ENCODE assay signal across 24 cellular contexts in genomic region chr2:176814274-176814673, GRCh38.
DNase-seq lines count a peak whose midpoint lies in the region; ATAC-seq, FAIRE-seq and TF ChIP-seq lines count a peak whose summit lies in the region.
"Had no signal": no experiment of that assay in that cellular context is flagged by ENCODE, and none has a peak within 500 bp of the region (broad histone marks: within the 10 kb centered on the region; RNA-seq: fewer than 3 reads in every experiment).

No MANE protein-coding gene starts in this region.

- no peak for FAIRE-seq in pancreas (lab: Jason Lieb, UNC)

- POLR2A ChIA-PET in PC-3 (lab: Charles Lee; ENCODE audit: unreplicated experiment): no interaction called here

- H2AFZ ChIP-seq in DND-41 (ENCODE audit: low read depth, low read length) (no peak overlapping the region), Karpas-422 (ENCODE audit: low read length) (peak overlapping the region; percentile 24; the same call in 1 of the 2 replicates), PC-3 (ENCODE audit: low read length) (no peak overlapping the region)
- H2AFZ ChIP-seq: neural progenitor cell had no signal

- no peaks in the 10 kb centered on the region for H3K9me2 ChIP-seq in Karpas-422 (replicated peaks; ENCODE audit: insufficient read depth, low read length)
- H3K9me2 ChIP-seq in PC-3 (replicated peaks; ENCODE audit: low read length): 0 out of 2 replicates have a peak, but pooled peaks cover under 1% of the 10 kb centered on the region

- H3K4me3 ChIP-seq in DND-41 (ENCODE audit: low read depth in 1 of 2, low read length in 2 of 2) (no peak overlapping the region), Karpas-422 (ENCODE audit: low read length) (no peak overlapping the region), PC-3 (ENCODE audit: low read length) (peak overlapping the region; percentile 32; the same call in 1 of the 2 replicates), pancreas (no peak overlapping the region)
- H3K4me3 ChIP-seq: coronary artery, K562, neural progenitor cell, sigmoid colon had no signal

- H3K79me2 ChIP-seq in DND-41 (ENCODE audit: insufficient read depth, low read length) (no peaks in the 10 kb centered on the region), Karpas-422 (ENCODE audit: low read length) (no peaks in the 10 kb centered on the region), PC-3 (ENCODE audit: low read length) (no peaks in the 10 kb centered on the region)

- 2 to 4% methylated on average over 1 of the region's 1 CpG for WGBS in pancreas, 2 donors

- TF ChIP-seq CTCF in DND-41 (IDR thresholded peaks at IDR 0.05; ENCODE audit: borderline replicate concordance, extremely low read depth, low read length, poor library complexity, severe bottlenecking) (no peak), PC-3 (conservative IDR thresholded peaks at IDR 0.05; ENCODE audit: low read depth, low read length) (no peak), pancreas (IDR thresholded peaks at IDR 0.05) (no peak)

- no peaks in the 10 kb centered on the region for H3F3A ChIP-seq in PC-3 (ENCODE audit: low read length, unreplicated experiment)

- H3K36me3 ChIP-seq in DND-41 (ENCODE audit: insufficient read depth, low read length) (no peaks in the 10 kb centered on the region), Karpas-422 (ENCODE audit: insufficient read depth, low read length) (no peaks in the 10 kb centered on the region), PC-3 (ENCODE audit: low read depth, low read length) (no peaks in the 10 kb centered on the region), pancreas (no peaks in the 10 kb centered on the region)
- H3K36me3 ChIP-seq: neural progenitor cell, sigmoid colon had no signal

- H3K27ac ChIP-seq in DND-41 (ENCODE audit: low read length) (no peak overlapping the region), Karpas-422 (ENCODE audit: low read length) (peak overlapping the region; percentile 90), PC-3 (ENCODE audit: low read length) (no peak overlapping the region), pancreas (no peak overlapping the region)
- H3K27ac ChIP-seq: coronary artery, foreskin keratinocyte, neural progenitor cell, sigmoid colon had no signal

- H3K4me2 ChIP-seq in DND-41 (ENCODE audit: insufficient read depth, low read length) (peak overlapping the region; percentile 44; the same call in 1 of the 2 replicates), Karpas-422 (ENCODE audit: low read depth, low read length, poor library complexity, severe bottlenecking) (peak overlapping the region; percentile 45), PC-3 (ENCODE audit: low read length) (peak overlapping the region; percentile 76)
- H3K4me2 ChIP-seq: neural progenitor cell had no signal

- BruUV-seq in PC-3 (replicated peaks; lab: Mats Ljungman, UMichigan): no TSS peak

- H4K20me1 ChIP-seq in DND-41 (ENCODE audit: insufficient read depth, low read length): no peaks in the 10 kb centered on the region
- no peaks in the 10 kb centered on the region for H4K20me1 ChIP-seq in Karpas-422 (ENCODE audit: insufficient read depth, low read depth, low read length)
- H4K20me1 ChIP-seq in PC-3 (ENCODE audit: low read length): no peaks in the 10 kb centered on the region

- H3K9me3 ChIP-seq in DND-41 (ENCODE audit: insufficient read depth, low read length, severe bottlenecking): no peaks in the 10 kb centered on the region
- no peaks in the 10 kb centered on the region for H3K9me3 ChIP-seq in Karpas-422 (ENCODE audit: low read length)
- H3K9me3 ChIP-seq in PC-3 (ENCODE audit: low read length): no peaks in the 10 kb centered on the region
- no peaks in the 10 kb centered on the region for H3K9me3 ChIP-seq in pancreas
- H3K9me3 ChIP-seq: sigmoid colon had no signal

- H3K9ac ChIP-seq in DND-41 (ENCODE audit: low read depth, low read length) (no peak overlapping the region), Karpas-422 (ENCODE audit: low read length) (peak overlapping the region; percentile 54), PC-3 (ENCODE audit: low read length) (no peak overlapping the region)
- H3K9ac ChIP-seq: neural progenitor cell had no signal

- no peak for DNase-seq in DND-41
- DNase-seq in Karpas-422: no peak
- peak; percentile 70 for DNase-seq in PC-3
- DNase-seq in pancreas: no peak
- DNase-seq in AML-193 (lab: John Stamatoyannopoulos, UW): no peak
- DNase-seq: activated CD4-positive, alpha-beta T cell treated with anti-CD3 and anti-CD28 coated beads for 1 hour; activated T-cell treated with anti-CD3 and anti-CD28 coated beads for 4 hours; aorta; CD4-positive, alpha-beta T cell; effector memory CD8-positive, alpha-beta T cell; H9; posterior cingulate gyrus; sigmoid colon; stimulated activated CD4-positive, alpha-beta T cell treated with anti-CD3 and anti-CD28 coated beads, Interleukin-4, amount 100 ng/mL, for 4 hours; substantia nigra; T-helper 17 cell had no signal

- no peaks in the 10 kb centered on the region for H3K27me3 ChIP-seq in DND-41 (ENCODE audit: insufficient read depth, low read length, poor library complexity)
- H3K27me3 ChIP-seq in Karpas-422 (ENCODE audit: low read length): no peaks in the 10 kb centered on the region
- peaks cover 3% of the 10 kb centered on the region for H3K27me3 ChIP-seq in PC-3 (ENCODE audit: low read length)
- no peaks in the 10 kb centered on the region for H3K27me3 ChIP-seq in pancreas
- H3K27me3 ChIP-seq: foreskin keratinocyte, neural progenitor cell, sigmoid colon had no signal

- CTCF ChIA-PET in PC-3 (lab: Charles Lee): interaction anchor here (0.7 to 1.9 kb wide), 7 partner anchors 133 to 786 kb away, joined by 3 to 11 read pairs (median 7); no protein-coding TSS in a partner anchor

- intact Hi-C loops in PC-3 (cut with micrococcal nuclease) (loop anchor here (1.0 to 10.0 kb wide), 5 partner anchors 160 to 702 kb away; no protein-coding TSS in a partner anchor), pancreas (cut with DNase I) (loop anchor here in 1 of 3 donors (10.0 kb wide), 1 partner anchor 689 kb away; the partner anchor contains the start of genes HOXD8 and HOXD9)

- no peak for ATAC-seq in DND-41 (ENCODE audit: insufficient read depth, low read depth)
- peak; percentile 89 for ATAC-seq in PC-3
- peak in 3 of 4 donors; percentile 45 to 62 (median 55) for ATAC-seq in pancreas
- no peak for ATAC-seq in GM18873 (IDR thresholded peaks at IDR 0.05; ENCODE audit: low FRiP score, unreplicated experiment)
- no peak for ATAC-seq in HG03565 (IDR thresholded peaks at IDR 0.05; ENCODE audit: unreplicated experiment)
- ATAC-seq: activated CD8-positive, alpha-beta T cell treated with anti-CD3 and anti-CD28 coated beads, Interleukin-2, amount 10 ng/mL, durations not matched to agents 7 days and 5 days; stimulated activated memory B cell treated with anti-CD40 and anti-IgM and Interleukin-4, amounts not matched to agents 10 μg/mL and 1 μg/mL and 100 μg/mL, for 72 hours had no signal

- H3K4me1 ChIP-seq in DND-41 (ENCODE audit: insufficient read depth, low read length) (peaks cover 4% of the 10 kb centered on the region; the same call in 1 of the 2 replicates), Karpas-422 (ENCODE audit: low read length) (peaks cover 73% of the 10 kb centered on the region), PC-3 (ENCODE audit: insufficient read depth, low read length) (peaks cover 14% of the 10 kb centered on the region), pancreas (peaks cover 0 to 7% (median 6%) of the 10 kb centered on the region in 3 donors)
- H3K4me1 ChIP-seq: foreskin keratinocyte had no signal

Comparison
In these comparisons a context has a peak if more than half of its experiments do, and no peak if none do; other contexts are left out.
1. ATAC-seq: peak in PC-3 (single experiment) and pancreas (3 of 4); none in DND-41 (single experiment), GM18873 (single experiment) and HG03565 (single experiment).
2. Peak in every context shown above with its lines, with median percentiles within 50 percentile points of each other: H3K4me2 ChIP-seq.